Comparison of ENCODE assay signal across 8 cellular contexts in genomic region chr1:43549921-43550597, GRCh38. TPM values are rescaled to one million over a fixed set of nuclear protein-coding genes. Genes with fewer than 3 reads are reported as not detected.
DNase-seq lines count a peak whose midpoint lies in the region; ATAC-seq lines count a peak whose summit lies in the region.

No MANE protein-coding gene starts in this region.

- H3K9me3 Mint-ChIP-seq in activated T-cell treated with anti-CD3 and anti-CD28 coated beads, Interleukin-2, amount 50 U/mL, for 72 hours, result no peaks in the 10 kb centered on the region

- peak overlapping the region; percentile 64 to 76 for H3K4me3 Mint-ChIP-seq in activated T-cell treated with anti-CD3 and anti-CD28 coated beads, Interleukin-2, amount 50 U/mL, for 72 hours

- H3K27me3 Mint-ChIP-seq in activated T-cell treated with anti-CD3 and anti-CD28 coated beads, Interleukin-2, amount 50 U/mL, for 72 hours (ENCODE audit: low read depth), result peaks cover 9% of the 10 kb centered on the region

- peak; percentile 42 for DNase-seq in stimulated activated CD4-positive, alpha-beta T cell treated with anti-CD3 and anti-CD28 coated beads, Interleukin-15, amount 100 ng/mL, for 24 hours
- no peak for DNase-seq in stimulated activated CD4-positive, alpha-beta T cell treated with anti-CD3 and anti-CD28 coated beads, Interleukin-4, amount 100 ng/mL, for 24 hours
- peak; percentile 15 to 33 for DNase-seq in activated T-cell treated with anti-CD3 and anti-CD28 coated beads, Interleukin-2, amount 50 U/mL, for 72 hours
- peak; percentile 100 for DNase-seq in islet precursor cell
- no peak for DNase-seq in substantia nigra (lab: John Stamatoyannopoulos, UW)
- no peak for DNase-seq in 8988T
- no peak for DNase-seq in SKM-1 (lab: John Stamatoyannopoulos, UW; ENCODE audit: unreplicated experiment)

- H3K4me1 Mint-ChIP-seq in activated T-cell treated with anti-CD3 and anti-CD28 coated beads, Interleukin-2, amount 50 U/mL, for 72 hours (ENCODE audit: low read depth), result peaks cover 23% of the 10 kb centered on the region

- ATAC-seq in activated T-cell treated with anti-CD3 and anti-CD28 coated beads, Interleukin-2, amount 50 U/mL, for 72 hours (replicated peaks in 1 of 2), result peak; percentile 46 to 54
- no peak for ATAC-seq in GM21515 (IDR thresholded peaks at IDR 0.05; ENCODE audit: unreplicated experiment)

- no peak overlapping the region for H3K27ac Mint-ChIP-seq in activated T-cell treated with anti-CD3 and anti-CD28 coated beads, Interleukin-2, amount 50 U/mL, for 72 hours

- peak overlapping the region; percentile 43 for H3K27ac ChIP-seq in substantia nigra (ENCODE audit: low read depth, low read length, poor library complexity, severe bottlenecking)

- H3K36me3 Mint-ChIP-seq in activated T-cell treated with anti-CD3 and anti-CD28 coated beads, Interleukin-2, amount 50 U/mL, for 72 hours (ENCODE audit: insufficient read depth in 2 of 2), result no peaks in the 10 kb centered on the region

RNA-seq across cellular contexts. Expression of gene PTPRF, which starts 19.4 kb away (rescaled TPM):
- 1 to 10 TPM; 2.2 to 6.2 TPM for total RNA-seq in activated T-cell treated with anti-CD3 and anti-CD28 coated beads, Interleukin-2, amount 50 U/mL, for 72 hours

Comparison
In these comparisons a context has a peak if more than half of its experiments do, and no peak if none do; other contexts are left out.
1. DNase-seq: peak in stimulated activated CD4-positive, alpha-beta T cell treated with anti-CD3 and anti-CD28 coated beads, Interleukin-15, amount 100 ng/mL, for 24 hours (single experiment), activated T-cell treated with anti-CD3 and anti-CD28 coated beads, Interleukin-2, amount 50 U/mL, for 72 hours (2 of 2) and islet precursor cell (single experiment); none in stimulated activated CD4-positive, alpha-beta T cell treated with anti-CD3 and anti-CD28 coated beads, Interleukin-4, amount 100 ng/mL, for 24 hours (single experiment), substantia nigra (0 of 49), 8988T (single experiment) and SKM-1 (single experiment).